8 cellular contexts compared by ENCODE assay signal in genomic region chr19:40225440-40226305, GRCh38. TPM values are rescaled to one million over a fixed set of nuclear protein-coding genes. Genes with fewer than 3 reads are reported as not detected.
A peak's percentile ranks its signal among the peaks of the same experiment; 100 is the strongest.
DNase-seq lines count a peak whose midpoint lies in the region; ATAC-seq, FAIRE-seq and TF ChIP-seq lines count a peak whose summit lies in the region.

No MANE protein-coding gene starts in this region.

- peak; percentile 43 for DNase-seq in AG10803 (ENCODE audit: low read depth)
- DNase-seq in GM13977 (ENCODE audit: low spot score) = no peak
- DNase-seq in GM12878 (ENCODE audit: low read depth, low spot score) = no peak
- DNase-seq in myocyte (ENCODE audit: low read depth) = peak; percentile 20
- no peak for DNase-seq in LoVo (ENCODE audit: low spot score)
- no peak for DNase-seq in sciatic nerve (ENCODE audit: low spot score)
- no peak for DNase-seq in activated CD4-positive, alpha-beta T cell treated with anti-CD3 and anti-CD28 coated beads, Interleukin-2, amount 10 ng/mL, durations not matched to agents 7 days and 5 days
- no peak for DNase-seq in effector CD8-positive, alpha-beta T cell (lab: John Stamatoyannopoulos, UW)

- BruUV-seq in GM12878 (replicated peaks; lab: Mats Ljungman, UMichigan) = no TSS peak

- H3K9me3 Mint-ChIP-seq in activated CD4-positive, alpha-beta T cell treated with anti-CD3 and anti-CD28 coated beads, Interleukin-2, amount 10 ng/mL, durations not matched to agents 7 days and 5 days = peaks cover 3% of the 10 kb centered on the region

- FAIRE-seq in GM12878 (lab: Jason Lieb, UNC) = peak; percentile 13

- H3K4me1 ChIP-seq in GM12878 (ENCODE audit: control insufficient read depth, insufficient read depth, low read length) = no peaks in the 10 kb centered on the region

- H4K20me1 ChIP-seq in GM12878 (ENCODE audit: control insufficient read depth, insufficient read depth) = no peaks in the 10 kb centered on the region

- RAD21 ChIA-PET in GM12878 (lab: Charles Lee; ENCODE audit: unreplicated experiment) = no interaction called here

- TF ChIP-seq CTCF in AG10803 (conservative IDR thresholded peaks at IDR 0.05; ENCODE audit: low read length) (peak; percentile 34; the same call in 1 of the 2 replicates), GM13977 (IDR thresholded peaks at IDR 0.05; ENCODE audit: extremely low read depth, insufficient read depth, missing control alignments) (peak; percentile 13), GM12878 (IDR thresholded peaks at IDR 0.05 in 2 of 3, conservative IDR thresholded peaks at IDR 0.05 in 1 of 3; ENCODE audit: control insufficient read depth in 2 of 3, extremely low read depth in 1 of 3, insufficient read depth in 1 of 3, low read depth in 3 of 3, low read length in 3 of 3) (peak in 2 of 3 experiments; percentile 22 to 27; a peak in 1 of 6 replicates)

- CTCF ChIA-PET in GM12878 (lab: Yijun Ruan, JAX) = interaction anchor here (0.6 to 1.2 kb wide), 3 partner anchors 11 to 131 kb away, joined by 3 read pairs; no protein-coding TSS in a partner anchor
- CTCF ChIA-PET in activated CD4-positive, alpha-beta T cell treated with anti-CD3 and anti-CD28 coated beads, Interleukin-2, amount 10 ng/mL, durations not matched to agents 7 days and 5 days (lab: Charles Lee) = interaction anchor here (1.1 kb wide), 1 partner anchor 88 kb away, joined by 3 read pairs; no protein-coding TSS in a partner anchor

- H3K36me3 Mint-ChIP-seq in activated CD4-positive, alpha-beta T cell treated with anti-CD3 and anti-CD28 coated beads, Interleukin-2, amount 10 ng/mL, durations not matched to agents 7 days and 5 days (ENCODE audit: low read depth) = peaks cover 2% of the 10 kb centered on the region

- peak overlapping the region; percentile 47 for H3K4me3 ChIP-seq in AG10803 (ENCODE audit: low read length)
- H3K4me3 ChIP-seq in GM12878 = peak overlapping the region; percentile 44; the same call in 1 of the 2 replicates

- no peak overlapping the region for H3K27ac Mint-ChIP-seq in activated CD4-positive, alpha-beta T cell treated with anti-CD3 and anti-CD28 coated beads, Interleukin-2, amount 10 ng/mL, durations not matched to agents 7 days and 5 days

- POLR2A ChIA-PET in GM12878 (lab: Charles Lee) = no interaction called here
- POLR2A ChIA-PET in activated CD4-positive, alpha-beta T cell treated with anti-CD3 and anti-CD28 coated beads, Interleukin-2, amount 10 ng/mL, durations not matched to agents 7 days and 5 days (lab: Charles Lee) = no interaction called here

- no peak for TF ChIP-seq EP300 in GM12878 (IDR thresholded peaks at IDR 0.05; ENCODE audit: borderline replicate concordance in 1 of 2, control insufficient read depth in 1 of 2, low read depth in 2 of 2, low read length in 2 of 2)

- in situ Hi-C loops in GM13977 (cut with MboI; ENCODE audit: low pct_unique_long_range_greater_than_20kb, low sequenced_read_pairs, unreplicated experiment) (no loop called here), GM12878 (cut with MboI) (no loop called here)

- no peak overlapping the region for H3K27ac ChIP-seq in GM12878 (ENCODE audit: control insufficient read depth, insufficient read depth)

- H3K4me1 Mint-ChIP-seq in activated CD4-positive, alpha-beta T cell treated with anti-CD3 and anti-CD28 coated beads, Interleukin-2, amount 10 ng/mL, durations not matched to agents 7 days and 5 days = peaks cover 25% of the 10 kb centered on the region

- SMC1A ChIA-PET in GM12878 (lab: Charles Lee; ENCODE audit: uncharacterized antibody, unreplicated experiment) = no interaction called here

- peaks cover 1 to 12% of the 10 kb centered on the region in 2 experiments; a peak in 3 of 4 replicates for H3K27me3 ChIP-seq in GM12878 (replicated peaks in 1 of 2; ENCODE audit: control insufficient read depth in 2 of 2, insufficient read depth in 2 of 2, low read length in 1 of 2)

- ATAC-seq in GM12878 (peak; percentile 55), sciatic nerve (no peak)

- 24% methylated on average over 18 of the region's 21 CpGs for WGBS in GM12878 (ENCODE audit: insufficient coverage, insufficient replicate concordance, low lambda C conversion rate, missing lambda C conversion rate)

- no peak for TF ChIP-seq RAD21 in GM12878 (IDR thresholded peaks at IDR 0.05; ENCODE audit: insufficient read depth, low read depth, low read length)

- H3K36me3 ChIP-seq in GM12878 (ENCODE audit: control insufficient read depth in 2 of 2, insufficient read depth in 2 of 2, low read length in 1 of 2) = no peaks in the 10 kb centered on the region

- peak overlapping the region; percentile 60 for H3K4me2 ChIP-seq in GM12878 (ENCODE audit: control insufficient read depth, insufficient read depth)

- peaks cover 4% of the 10 kb centered on the region; the same call in 1 of the 3 replicates for H3K9me3 ChIP-seq in GM12878 (replicated peaks; ENCODE audit: control insufficient read depth, insufficient read depth, low read length)

- peak overlapping the region; percentile 39 for H2AFZ ChIP-seq in GM12878 (ENCODE audit: control insufficient read depth, low read depth, low read length)

- intact Hi-C loops in GM12878 (cut with micrococcal nuclease; ENCODE audit: unreplicated experiment) = no loop called here
- intact Hi-C loops in sciatic nerve (cut with DNase I) = no loop called here

- H3K9ac ChIP-seq in GM12878 (ENCODE audit: control insufficient read depth, insufficient read depth, low read length) = no peak overlapping the region; the same call in 1 of the 2 replicates

- no peaks in the 10 kb centered on the region for H3K79me2 ChIP-seq in GM12878 (ENCODE audit: control insufficient read depth, insufficient read depth, low read length)

- no peak overlapping the region for H3K4me3 Mint-ChIP-seq in activated CD4-positive, alpha-beta T cell treated with anti-CD3 and anti-CD28 coated beads, Interleukin-2, amount 10 ng/mL, durations not matched to agents 7 days and 5 days

- TF ChIP-seq POLR2A in GM12878 (IDR thresholded peaks at IDR 0.05; ENCODE audit: low read depth, low read length) = no peak

- peaks cover 47% of the 10 kb centered on the region for H3K27me3 Mint-ChIP-seq in activated CD4-positive, alpha-beta T cell treated with anti-CD3 and anti-CD28 coated beads, Interleukin-2, amount 10 ng/mL, durations not matched to agents 7 days and 5 days

RNA-seq across cellular contexts. Expression of gene CCNP, which starts 0.8 kb away (rescaled TPM):
- 0.56 TPM in 1 of 2 replicates, not detected in the other for total RNA-seq in GM12878 (2013; cell fraction: nucleolus; rRNA removed)
- total RNA-seq in GM12878 (2014; rRNA removed) (0.56 TPM in 1 of 2 replicates, not detected in the other), GM12878 (2014; rRNA removed; fragmentation: Illumina TruSeq; extraction: Trizol) (not detected in 2 replicates), GM12878 (2021) (not detected in 2 replicates), myocyte (not detected in 2 replicates), sciatic nerve (0.40 TPM)
- not detected for polyA plus RNA-seq in GM12878 (2011; ENCODE audit: low read depth)
- polyA plus RNA-seq in GM12878 (2011; rRNA removed) (0.05 TPM in 1 of 2 replicates, not detected in the other), GM12878 (2014; fragmentation: Illumina TruSeq; extraction: Trizol) (0.03 TPM in 1 of 2 replicates, not detected in the other), GM12878 (2014; fragmentation: Nextera tagmentation; extraction: Ambion mirVana) (not detected), GM12878 (2014; rRNA removed) (0.04 TPM in 1 of 2 replicates, not detected in the other), GM12878 (2016; fragmentation: Nextera tagmentation; extraction: Ambion mirVana) (not detected)
- 0.04 TPM in 1 of 2 replicates, not detected in the other for polyA plus RNA-seq in GM12878 (2011; cell fraction: cytosol; rRNA removed)
- 0.16 and 0.52 TPM in 2 replicates for polyA plus RNA-seq in GM12878 (2011; cell fraction: nucleus; rRNA removed)
- polyA plus RNA-seq in GM12878 (2012) = not detected in 2 replicates
- polyA minus RNA-seq in GM12878 (2011; rRNA and poly(A)+ RNA removed) = not detected in 2 replicates
- not detected in 2 replicates for polyA minus RNA-seq in GM12878 (2011; cell fraction: cytosol; rRNA and poly(A)+ RNA removed)
- not detected in 2 replicates for polyA minus RNA-seq in GM12878 (2011; cell fraction: nucleus; rRNA and poly(A)+ RNA removed)
- polyA plus RNA-seq in myocyte (2012) = 0.16 TPM
- under 1 TPM; 0.27 to 0.35 TPM for total RNA-seq in activated CD4-positive, alpha-beta T cell treated with anti-CD3 and anti-CD28 coated beads, Interleukin-2, amount 10 ng/mL, durations not matched to agents 7 days and 5 days

RNA-seq across cellular contexts. Expression of gene TTC9B, which starts 7.5 kb away (rescaled TPM):
- total RNA-seq in GM12878 (2013; cell fraction: nucleolus; rRNA removed) = not detected in 2 replicates
- total RNA-seq in GM12878 (2014; rRNA removed) (not detected in 2 replicates), GM12878 (2014; rRNA removed; fragmentation: Illumina TruSeq; extraction: Trizol) (not detected in 2 replicates), GM12878 (2021) (not detected in 2 replicates), myocyte (not detected in 2 replicates), sciatic nerve (not detected)
- polyA plus RNA-seq in GM12878 (2011; ENCODE audit: low read depth) = not detected
- polyA plus RNA-seq in GM12878 (2011; rRNA removed) (not detected in 2 replicates), GM12878 (2014; fragmentation: Illumina TruSeq; extraction: Trizol) (not detected in 2 replicates), GM12878 (2014; fragmentation: Nextera tagmentation; extraction: Ambion mirVana) (under 1 TPM; 0.04 to 0.14 TPM), GM12878 (2014; rRNA removed) (not detected in 2 replicates), GM12878 (2016; fragmentation: Nextera tagmentation; extraction: Ambion mirVana) (under 1 TPM in 1 of 2 experiments, not detected in 1; 0.10 TPM)
- polyA plus RNA-seq in GM12878 (2011; cell fraction: cytosol; rRNA removed) = not detected in 2 replicates
- not detected in 2 replicates for polyA plus RNA-seq in GM12878 (2011; cell fraction: nucleus; rRNA removed)
- 0.15 and 0.38 TPM in 2 replicates for polyA plus RNA-seq in GM12878 (2012)
- not detected in 2 replicates for polyA minus RNA-seq in GM12878 (2011; rRNA and poly(A)+ RNA removed)
- not detected in 2 replicates for polyA minus RNA-seq in GM12878 (2011; cell fraction: cytosol; rRNA and poly(A)+ RNA removed)
- not detected in 2 replicates for polyA minus RNA-seq in GM12878 (2011; cell fraction: nucleus; rRNA and poly(A)+ RNA removed)
- polyA plus RNA-seq in myocyte (2012) = 0.25 TPM
- total RNA-seq in activated CD4-positive, alpha-beta T cell treated with anti-CD3 and anti-CD28 coated beads, Interleukin-2, amount 10 ng/mL, durations not matched to agents 7 days and 5 days = not detected

RNA-seq across cellular contexts. Expression of gene MAP3K10, which starts 34.4 kb away (rescaled TPM):
- 16.6 and 22.1 TPM in 2 replicates for total RNA-seq in GM12878 (2013; cell fraction: nucleolus; rRNA removed)
- total RNA-seq in GM12878 (2014; rRNA removed) = 9.0 and 13.6 TPM in 2 replicates
- total RNA-seq in GM12878 (2014; rRNA removed; fragmentation: Illumina TruSeq; extraction: Trizol) = 4.5 and 5.0 TPM in 2 replicates
- 14.1 and 16.6 TPM in 2 replicates for total RNA-seq in GM12878 (2021)
- 2.2 TPM for polyA plus RNA-seq in GM12878 (2011; ENCODE audit: low read depth)
- polyA plus RNA-seq in GM12878 (2011; rRNA removed) = 1.3 and 2.2 TPM in 2 replicates
- 1.8 and 3.8 TPM in 2 replicates for polyA plus RNA-seq in GM12878 (2011; cell fraction: cytosol; rRNA removed)
- 23.0 and 24.8 TPM in 2 replicates for polyA plus RNA-seq in GM12878 (2011; cell fraction: nucleus; rRNA removed)
- 9.2 and 10.8 TPM in 2 replicates for polyA plus RNA-seq in GM12878 (2012)
- 1.1 and 2.5 TPM in 2 replicates for polyA plus RNA-seq in GM12878 (2014; fragmentation: Illumina TruSeq; extraction: Trizol)
- polyA plus RNA-seq in GM12878 (2014; fragmentation: Nextera tagmentation; extraction: Ambion mirVana) = under 1 TPM; 0.11 to 0.16 TPM
- polyA plus RNA-seq in GM12878 (2014; rRNA removed) = 9.9 and 15.1 TPM in 2 replicates
- polyA plus RNA-seq in GM12878 (2016; fragmentation: Nextera tagmentation; extraction: Ambion mirVana) = 1 to 10 TPM in 1 of 2 experiments, under 1 TPM in 1; 0.53 to 2.7 TPM
- polyA minus RNA-seq in GM12878 (2011; rRNA and poly(A)+ RNA removed) = 3.1 and 9.0 TPM in 2 replicates
- 4.5 and 4.6 TPM in 2 replicates for polyA minus RNA-seq in GM12878 (2011; cell fraction: cytosol; rRNA and poly(A)+ RNA removed)
- polyA minus RNA-seq in GM12878 (2011; cell fraction: nucleus; rRNA and poly(A)+ RNA removed) = 6.2 and 11.0 TPM in 2 replicates
- total RNA-seq in myocyte = 11.1 and 12.8 TPM in 2 replicates
- polyA plus RNA-seq in myocyte (2012) = 13.9 TPM
- total RNA-seq in sciatic nerve = 19.8 TPM
- 10 to 100 TPM; 15.7 to 19.7 TPM for total RNA-seq in activated CD4-positive, alpha-beta T cell treated with anti-CD3 and anti-CD28 coated beads, Interleukin-2, amount 10 ng/mL, durations not matched to agents 7 days and 5 days

RNA-seq across cellular contexts. Expression of gene AKT2, which starts 59.5 kb away (rescaled TPM):
- 225 and 245 TPM in 2 replicates for total RNA-seq in GM12878 (2013; cell fraction: nucleolus; rRNA removed)
- total RNA-seq in GM12878 (2014; rRNA removed) = 65.3 and 69.4 TPM in 2 replicates
- total RNA-seq in GM12878 (2014; rRNA removed; fragmentation: Illumina TruSeq; extraction: Trizol) = 69.1 and 73.6 TPM in 2 replicates
- total RNA-seq in GM12878 (2021) = 154 and 158 TPM in 2 replicates
- polyA plus RNA-seq in GM12878 (2011; ENCODE audit: low read depth) = 28.0 TPM
- 88.6 and 185 TPM in 2 replicates for polyA plus RNA-seq in GM12878 (2011; rRNA removed)
- 170 and 190 TPM in 2 replicates for polyA plus RNA-seq in GM12878 (2011; cell fraction: cytosol; rRNA removed)
- polyA plus RNA-seq in GM12878 (2011; cell fraction: nucleus; rRNA removed) = 414 and 491 TPM in 2 replicates
- 90.9 and 106 TPM in 2 replicates for polyA plus RNA-seq in GM12878 (2012)
- 67.5 and 136 TPM in 2 replicates for polyA plus RNA-seq in GM12878 (2014; fragmentation: Illumina TruSeq; extraction: Trizol)
- 1 to 10 TPM; 1.0 to 2.5 TPM for polyA plus RNA-seq in GM12878 (2014; fragmentation: Nextera tagmentation; extraction: Ambion mirVana)
- polyA plus RNA-seq in GM12878 (2014; rRNA removed) = 128 and 161 TPM in 2 replicates
- polyA plus RNA-seq in GM12878 (2016; fragmentation: Nextera tagmentation; extraction: Ambion mirVana) = 10 to 100 TPM; 34.6 to 37.4 TPM
- polyA minus RNA-seq in GM12878 (2011; rRNA and poly(A)+ RNA removed) = 86.9 and 127 TPM in 2 replicates
- 49.3 and 54.7 TPM in 2 replicates for polyA minus RNA-seq in GM12878 (2011; cell fraction: cytosol; rRNA and poly(A)+ RNA removed)
- 56.0 and 75.0 TPM in 2 replicates for polyA minus RNA-seq in GM12878 (2011; cell fraction: nucleus; rRNA and poly(A)+ RNA removed)
- 91.2 and 93.3 TPM in 2 replicates for total RNA-seq in myocyte
- polyA plus RNA-seq in myocyte (2012) = 112 TPM
- total RNA-seq in sciatic nerve = 130 TPM
- total RNA-seq in activated CD4-positive, alpha-beta T cell treated with anti-CD3 and anti-CD28 coated beads, Interleukin-2, amount 10 ng/mL, durations not matched to agents 7 days and 5 days = 100 to 1,000 TPM; 131 to 148 TPM

Comparison
In these comparisons a context has a peak if more than half of its experiments do, and no peak if none do; other contexts are left out.
1. DNase-seq: peak in AG10803 (single experiment) and myocyte (single experiment); none in GM13977 (single experiment), GM12878 (single experiment), LoVo (single experiment), sciatic nerve (single experiment), activated CD4-positive, alpha-beta T cell treated with anti-CD3 and anti-CD28 coated beads, Interleukin-2, amount 10 ng/mL, durations not matched to agents 7 days and 5 days (single experiment) and effector CD8-positive, alpha-beta T cell (single experiment).
2. Peak in every context shown above with its lines, with median percentiles within 50 percentile points of each other: CTCF ChIP-seq.